23 cellular contexts compared by ENCODE assay signal in the genomic region with DNA sequence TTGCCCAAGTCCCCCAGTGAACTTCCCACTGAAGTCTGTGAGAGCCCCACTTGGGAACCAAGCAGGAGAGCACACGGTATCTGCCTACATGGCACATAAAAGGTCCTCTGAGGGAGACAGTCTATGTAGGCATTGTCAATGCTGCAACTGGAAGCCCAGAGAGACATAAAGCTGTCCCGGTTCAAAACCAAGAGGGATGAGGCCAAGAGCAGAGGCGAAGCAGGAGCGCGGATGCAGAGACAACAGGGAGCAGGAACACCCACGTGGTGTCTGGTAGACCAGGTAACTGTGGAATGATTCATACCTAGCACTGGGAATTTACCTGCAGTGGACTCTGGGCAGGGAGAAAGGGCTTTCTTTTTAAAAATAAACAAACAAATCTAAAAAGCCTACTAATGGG.
DNase-seq lines count a peak whose midpoint lies in the region; ATAC-seq and TF ChIP-seq lines count a peak whose summit lies in the region.
"Had no signal": no experiment of that assay in that cellular context is flagged by ENCODE, and none has a peak within 500 bp of the region (broad histone marks: within the 10 kb centered on the region; RNA-seq: fewer than 3 reads in every experiment).

No MANE protein-coding gene starts in this region.

- H3K9me3 ChIP-seq in esophagus muscularis mucosa, result no peaks in the 10 kb centered on the region
- H3K9me3 ChIP-seq: BE2C, BLaER1 had no signal

- no peaks in the 10 kb centered on the region for H3K4me1 Mint-ChIP-seq in osteocyte (ENCODE audit: unreplicated experiment)
- H3K4me1 Mint-ChIP-seq in activated CD8-positive, alpha-beta T cell treated with anti-CD3 and anti-CD28 coated beads for 36 hours (ENCODE audit: low read depth), result no peaks in the 10 kb centered on the region
- H3K4me1 Mint-ChIP-seq: CD14-positive monocyte; CD4-positive, alpha-beta memory T cell; CD4-positive, CD25-positive, alpha-beta regulatory T cell; CD8-positive, alpha-beta memory T cell had no signal

- H3K27me3 ChIP-seq in esophagus muscularis mucosa, result no peaks in the 10 kb centered on the region
- H3K27me3 ChIP-seq: BE2C, BLaER1 had no signal

- TF ChIP-seq EP300 in esophagus muscularis mucosa (IDR thresholded peaks at IDR 0.05), result no peak

- H3K4me3 Mint-ChIP-seq in osteocyte (ENCODE audit: unreplicated experiment), result no peak overlapping the region
- H3K4me3 Mint-ChIP-seq in activated CD8-positive, alpha-beta T cell treated with anti-CD3 and anti-CD28 coated beads for 36 hours, result no peak overlapping the region
- H3K4me3 Mint-ChIP-seq: CD4-positive, alpha-beta memory T cell; CD4-positive, CD25-positive, alpha-beta regulatory T cell; CD8-positive, alpha-beta memory T cell had no signal

- no peak for TF ChIP-seq POLR2A in esophagus muscularis mucosa (IDR thresholded peaks at IDR 0.05; ENCODE audit: low read depth)

- DNase-seq in esophagus muscularis mucosa (ENCODE audit: extremely low spot score) (peak; percentile 86), kidney tubule cell (ENCODE audit: low spot score) (peak; percentile 9), osteocyte (ENCODE audit: extremely low spot score, unreplicated experiment) (peak; percentile 54)
- DNase-seq in activated CD8-positive, alpha-beta T cell treated with anti-CD3 and anti-CD28 coated beads for 36 hours, result no peak
- DNase-seq: 8988T; ACHN; BE2C; C1 segment of cervical spinal cord; CD4-positive, alpha-beta memory T cell; CD4-positive, CD25-positive, alpha-beta regulatory T cell; CD8-positive, alpha-beta memory T cell; COR-L47; DMS 273 treated with DMSO at 0.1 percent for 48 hours; DMS153; DMS53; DMS79; DND-41; EL; GDM1 had no signal

- H3K4me1 ChIP-seq in esophagus muscularis mucosa, result no peaks in the 10 kb centered on the region
- H3K4me1 ChIP-seq: BE2C, BLaER1 had no signal

- no peak overlapping the region for H3K27ac ChIP-seq in esophagus muscularis mucosa (replicated peaks in 1 of 4)
- H3K27ac ChIP-seq: BLaER1 had no signal

- H3K27me3 Mint-ChIP-seq in osteocyte (ENCODE audit: unreplicated experiment), result peaks cover 7% of the 10 kb centered on the region
- H3K27me3 Mint-ChIP-seq in activated CD8-positive, alpha-beta T cell treated with anti-CD3 and anti-CD28 coated beads for 36 hours, result no peaks in the 10 kb centered on the region
- H3K27me3 Mint-ChIP-seq: CD4-positive, alpha-beta memory T cell; CD4-positive, CD25-positive, alpha-beta regulatory T cell had no signal

- H3K27ac Mint-ChIP-seq in osteocyte (ENCODE audit: unreplicated experiment), result no peak overlapping the region
- no peak overlapping the region for H3K27ac Mint-ChIP-seq in activated CD8-positive, alpha-beta T cell treated with anti-CD3 and anti-CD28 coated beads for 36 hours
- H3K27ac Mint-ChIP-seq: CD14-positive monocyte; CD4-positive, alpha-beta memory T cell; CD4-positive, CD25-positive, alpha-beta regulatory T cell; CD8-positive, alpha-beta memory T cell had no signal

- no peaks in the 10 kb centered on the region for H3K36me3 ChIP-seq in esophagus muscularis mucosa
- H3K36me3 ChIP-seq: BE2C, BLaER1 had no signal

- POLR2A ChIA-PET in activated CD8-positive, alpha-beta T cell treated with anti-CD3 and anti-CD28 coated beads for 36 hours (lab: Charles Lee), result no interaction called here

- no peak for ATAC-seq in activated CD8-positive, alpha-beta T cell treated with anti-CD3 and anti-CD28 coated beads for 36 hours
- ATAC-seq in GM21367 (IDR thresholded peaks at IDR 0.05; ENCODE audit: unreplicated experiment), result no peak
- ATAC-seq: GM12878 had no signal

- H3K4me3 ChIP-seq in esophagus muscularis mucosa, result no peak overlapping the region
- H3K4me3 ChIP-seq: BLaER1, GM12878 had no signal

- intact Hi-C loops in esophagus muscularis mucosa (cut with DNase I), result no loop called here
- intact Hi-C loops in activated CD8-positive, alpha-beta T cell treated with anti-CD3 and anti-CD28 coated beads for 36 hours (cut with micrococcal nuclease), result no loop called here

- no peaks in the 10 kb centered on the region for H3K9me3 Mint-ChIP-seq in osteocyte (ENCODE audit: unreplicated experiment)
- no peaks in the 10 kb centered on the region for H3K9me3 Mint-ChIP-seq in activated CD8-positive, alpha-beta T cell treated with anti-CD3 and anti-CD28 coated beads for 36 hours

- CTCF ChIA-PET in activated CD8-positive, alpha-beta T cell treated with anti-CD3 and anti-CD28 coated beads for 36 hours (lab: Charles Lee), result no interaction called here

- H3K36me3 Mint-ChIP-seq in osteocyte (ENCODE audit: unreplicated experiment), result no peaks in the 10 kb centered on the region
- H3K36me3 Mint-ChIP-seq in activated CD8-positive, alpha-beta T cell treated with anti-CD3 and anti-CD28 coated beads for 36 hours (ENCODE audit: low read depth), result no peaks in the 10 kb centered on the region
- H3K36me3 Mint-ChIP-seq: CD14-positive monocyte; CD4-positive, alpha-beta memory T cell; CD4-positive, CD25-positive, alpha-beta regulatory T cell; CD8-positive, alpha-beta memory T cell had no signal

- TF ChIP-seq CTCF in esophagus muscularis mucosa (IDR thresholded peaks at IDR 0.05) (no peak), osteocyte (IDR thresholded peaks at IDR 0.05) (no peak)
- no peak for TF ChIP-seq CTCF in activated CD8-positive, alpha-beta T cell treated with anti-CD3 and anti-CD28 coated beads for 36 hours (IDR thresholded peaks at IDR 0.05)

- WGBS in esophagus muscularis mucosa, result 87% methylated on average over 6 of the region's 6 CpGs
